ENCODE assay signal across 1 cellular context in the genomic region with DNA sequence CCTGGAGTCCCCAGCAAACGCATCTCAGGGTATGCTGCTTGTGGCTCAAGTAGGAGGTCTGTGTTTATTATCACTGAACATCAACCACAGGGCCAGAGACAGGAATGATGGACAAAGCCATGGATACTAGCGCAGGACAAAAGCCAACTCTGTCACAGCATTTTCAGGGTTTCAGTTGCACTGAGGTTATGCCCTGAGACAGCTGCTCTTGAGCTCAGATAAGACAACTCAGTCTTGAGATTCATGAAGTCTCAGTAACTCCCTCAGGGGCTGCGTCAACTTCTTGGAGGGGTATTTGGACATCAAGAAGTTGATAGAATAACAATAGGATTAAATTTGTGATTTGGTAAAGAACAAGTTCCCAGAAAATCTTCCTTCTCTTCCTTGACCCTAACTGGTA.
TF ChIP-seq lines count a peak whose summit lies in the region.

No MANE protein-coding gene starts in this region.

TF ChIP-seq in GM23338, 12 proteins besides CTCF, POLR2A, EP300 and RAD21 (continued from another document):
- no peak for TF ChIP-seq ZNF462 (CRISPR knock-in tag; IDR thresholded peaks at IDR 0.05)
- TF ChIP-seq JUNB (IDR thresholded peaks at IDR 0.05; ENCODE audit: unreplicated experiment), result no peak
- no peak for TF ChIP-seq ZNF114 (CRISPR knock-in tag; IDR thresholded peaks at IDR 0.05)
- no peak for TF ChIP-seq STAT1 (IDR thresholded peaks at IDR 0.05; ENCODE audit: unreplicated experiment)
- TF ChIP-seq EZH2phosphoT487 (IDR thresholded peaks at IDR 0.05; ENCODE audit: unreplicated experiment), result no peak
- TF ChIP-seq, protein P1, sequence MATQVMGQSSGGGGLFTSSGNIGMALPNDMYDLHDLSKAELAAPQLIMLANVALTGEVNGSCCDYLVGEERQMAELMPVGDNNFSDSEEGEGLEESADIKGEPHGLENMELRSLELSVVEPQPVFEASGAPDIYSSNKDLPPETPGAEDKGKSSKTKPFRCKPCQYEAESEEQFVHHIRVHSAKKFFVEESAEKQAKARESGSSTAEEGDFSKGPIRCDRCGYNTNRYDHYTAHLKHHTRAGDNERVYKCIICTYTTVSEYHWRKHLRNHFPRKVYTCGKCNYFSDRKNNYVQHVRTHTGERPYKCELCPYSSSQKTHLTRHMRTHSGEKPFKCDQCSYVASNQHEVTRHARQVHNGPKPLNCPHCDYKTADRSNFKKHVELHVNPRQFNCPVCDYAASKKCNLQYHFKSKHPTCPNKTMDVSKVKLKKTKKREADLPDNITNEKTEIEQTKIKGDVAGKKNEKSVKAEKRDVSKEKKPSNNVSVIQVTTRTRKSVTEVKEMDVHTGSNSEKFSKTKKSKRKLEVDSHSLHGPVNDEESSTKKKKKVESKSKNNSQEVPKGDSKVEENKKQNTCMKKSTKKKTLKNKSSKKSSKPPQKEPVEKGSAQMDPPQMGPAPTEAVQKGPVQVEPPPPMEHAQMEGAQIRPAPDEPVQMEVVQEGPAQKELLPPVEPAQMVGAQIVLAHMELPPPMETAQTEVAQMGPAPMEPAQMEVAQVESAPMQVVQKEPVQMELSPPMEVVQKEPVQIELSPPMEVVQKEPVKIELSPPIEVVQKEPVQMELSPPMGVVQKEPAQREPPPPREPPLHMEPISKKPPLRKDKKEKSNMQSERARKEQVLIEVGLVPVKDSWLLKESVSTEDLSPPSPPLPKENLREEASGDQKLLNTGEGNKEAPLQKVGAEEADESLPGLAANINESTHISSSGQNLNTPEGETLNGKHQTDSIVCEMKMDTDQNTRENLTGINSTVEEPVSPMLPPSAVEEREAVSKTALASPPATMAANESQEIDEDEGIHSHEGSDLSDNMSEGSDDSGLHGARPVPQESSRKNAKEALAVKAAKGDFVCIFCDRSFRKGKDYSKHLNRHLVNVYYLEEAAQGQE (IDR thresholded peaks at IDR 0.05; ENCODE audit: unreplicated experiment), result no peak
- no peak for TF ChIP-seq POLR2AphosphoS5 (IDR thresholded peaks at IDR 0.05; ENCODE audit: low read depth)
- TF ChIP-seq ZNF331 (CRISPR knock-in tag; IDR thresholded peaks at IDR 0.05; ENCODE audit: low read depth), result no peak
